19 cellular contexts compared by ENCODE assay signal in genomic region chr16:23207485-23207884, GRCh38. TPM values are rescaled to one million over a fixed set of nuclear protein-coding genes. Genes with fewer than 3 reads are reported as not detected.
DNase-seq lines count a peak whose midpoint lies in the region; ATAC-seq, FAIRE-seq and TF ChIP-seq lines count a peak whose summit lies in the region.
"Had no signal": no experiment of that assay in that cellular context is flagged by ENCODE, and none has a peak within 500 bp of the region (broad histone marks: within the 10 kb centered on the region; RNA-seq: fewer than 3 reads in every experiment).

No MANE protein-coding gene starts in this region.

- ATAC-seq in GM18907 (IDR thresholded peaks at IDR 0.05; ENCODE audit: unreplicated experiment) (no peak), GM21723 (IDR thresholded peaks at IDR 0.05; ENCODE audit: unreplicated experiment) (no peak)
- ATAC-seq: activated naive CD4-positive, alpha-beta T cell treated with anti-CD3 and anti-CD28 coated beads, Interleukin-2, amount 50 U/mL, for 72 hours; body of pancreas; Right ventricle myocardium inferior; T-helper 17 cell had no signal

- no peak for TF ChIP-seq POLR2A in GM12892 (IDR thresholded peaks at IDR 0.05; ENCODE audit: low read depth, low read length)

- no peak for FAIRE-seq in GM12892 (lab: Jason Lieb, UNC)
- FAIRE-seq: islet of Langerhans, pancreas had no signal

- DNase-seq in ELF-1 (ENCODE audit: low read depth, low spot score) (peak; percentile 61), NCI-H187 treated with DMSO at 0.1 percent for 48 hours (lab: John Stamatoyannopoulos, UW) (peak; percentile 88), NCI-H510A (lab: John Stamatoyannopoulos, UW) (peak; percentile 93), islet precursor cell (peak; percentile 68), COLO829 (ENCODE audit: low spot score) (no peak), GM12892 (ENCODE audit: insufficient read length) (no peak)
- DNase-seq: body of pancreas; CD8-positive, alpha-beta memory T cell; cortex of kidney; mammary epithelial cell; pancreas; stimulated activated CD4-positive, alpha-beta T cell treated with anti-CD3 and anti-CD28 coated beads, Interleukin-2, amount 100 ng/mL, for 24 hours; stomach; T-helper 17 cell had no signal

RNA-seq across cellular contexts. Expression of gene SCNN1G, which starts 24.9 kb away (rescaled TPM):
- not detected for polyA plus RNA-seq in GM12892 (2012; ENCODE audit: missing spikeins)
- polyA plus RNA-seq: CD8-positive, alpha-beta memory T cell had no signal

RNA-seq across cellular contexts. Expression of gene USP31, which starts 58.2 kb away (rescaled TPM):
- polyA plus RNA-seq in GM12892 (2012; ENCODE audit: missing spikeins), result 2.1 TPM

Comparison
In these comparisons a context has a peak if more than half of its experiments do, and no peak if none do; other contexts are left out.
1. DNase-seq: peak in ELF-1 (single experiment), NCI-H187 treated with DMSO at 0.1 percent for 48 hours (single experiment), NCI-H510A (single experiment) and islet precursor cell (single experiment); none in COLO829 (single experiment) and GM12892 (single experiment).